Comparison of ENCODE assay signal across 31 cellular contexts in genomic region chr14:64752909-64753308, GRCh38.
"Had no signal": no experiment of that assay in that cellular context is flagged by ENCODE, and none has a peak within 500 bp of the region (broad histone marks: within the 10 kb centered on the region; RNA-seq: fewer than 3 reads in every experiment).

No MANE protein-coding gene starts in this region.

- H3K27me3 ChIP-seq: ascending aorta, breast epithelium, dorsolateral prefrontal cortex had no signal

- DNase-seq: activated CD4-positive, alpha-beta memory T cell treated with anti-CD3 and anti-CD28 coated beads, Interleukin-2, amount 10 ng/mL, durations not matched to agents 7 days and 5 days; activated CD4-positive, alpha-beta T cell treated with anti-CD3 and anti-CD28 coated beads for 1 hour; activated CD4-positive, alpha-beta T cell treated with anti-CD3 and anti-CD28 coated beads for 4 hours; activated CD4-positive, alpha-beta T cell treated with anti-CD3 and anti-CD28 coated beads, Interleukin-2, amount 10 ng/mL, durations not matched to agents 7 days and 5 days; activated CD4-positive, alpha-beta T cell treated with anti-CD3 and anti-CD28 coated beads, Interleukin-2, amount 50 U/mL, for 4 hours; activated CD8-positive, alpha-beta memory T cell treated with anti-CD3 and anti-CD28 coated beads, Interleukin-2, amount 50 U/mL, for 48 hours; activated gamma-delta T cell; activated naive CD4-positive, alpha-beta T cell; activated naive CD4-positive, alpha-beta T cell treated with anti-CD3 and anti-CD28 coated beads, Interleukin-2, amount 10 ng/mL, durations not matched to agents 7 days and 5 days; activated naive CD8-positive, alpha-beta T cell treated with anti-CD3 and anti-CD28 coated beads, Interleukin-2, amount 10 ng/mL, durations not matched to agents 7 days and 5 days; activated T-cell treated with anti-CD3 and anti-CD28 coated beads for 4 hours; activated T-cell treated with anti-CD3 and anti-CD28 coated beads, Interleukin-2, amount 50 U/mL, for 24 hours; activated T-cell treated with anti-CD3 and anti-CD28 coated beads, Interleukin-2, amount 50 U/mL, for 72 hours; dorsolateral prefrontal cortex; effector memory CD4-positive, alpha-beta T cell; erythroblast; head of caudate nucleus; T-helper 1 cell; T-helper 2 cell had no signal

- H3K27me3 Mint-ChIP-seq: activated CD4-positive, alpha-beta memory T cell treated with anti-CD3 and anti-CD28 coated beads, Interleukin-2, amount 10 ng/mL, durations not matched to agents 7 days and 5 days; activated naive CD8-positive, alpha-beta T cell treated with anti-CD3 and anti-CD28 coated beads, Interleukin-2, amount 10 ng/mL, durations not matched to agents 7 days and 5 days; activated T-cell treated with anti-CD3 and anti-CD28 coated beads, Interleukin-2, amount 50 U/mL, for 24 hours had no signal

- H3K27ac Mint-ChIP-seq: activated CD4-positive, alpha-beta memory T cell treated with anti-CD3 and anti-CD28 coated beads, Interleukin-2, amount 10 ng/mL, durations not matched to agents 7 days and 5 days; activated CD4-positive, alpha-beta T cell treated with anti-CD3 and anti-CD28 coated beads, Interleukin-2, amount 10 ng/mL, durations not matched to agents 7 days and 5 days; activated naive CD4-positive, alpha-beta T cell treated with anti-CD3 and anti-CD28 coated beads, Interleukin-2, amount 10 ng/mL, durations not matched to agents 7 days and 5 days; activated naive CD4-positive, alpha-beta T cell treated with anti-CD3 and anti-CD28 coated beads, Interleukin-2, amount 50 U/mL, for 72 hours; activated naive CD8-positive, alpha-beta T cell treated with anti-CD3 and anti-CD28 coated beads, Interleukin-2, amount 10 ng/mL, durations not matched to agents 7 days and 5 days; activated T-cell treated with anti-CD3 and anti-CD28 coated beads, Interleukin-2, amount 50 U/mL, for 24 hours; activated T-cell treated with anti-CD3 and anti-CD28 coated beads, Interleukin-2, amount 50 U/mL, for 72 hours; brain; dendritic cell treated with granulocyte-macrophage colony-stimulating factor and Interleukin-4, amounts not matched to agents 40 ng/mL and 50 ng/mL, for 4 days; WTC11 had no signal

- H3K9me3 Mint-ChIP-seq: activated CD4-positive, alpha-beta memory T cell treated with anti-CD3 and anti-CD28 coated beads, Interleukin-2, amount 10 ng/mL, durations not matched to agents 7 days and 5 days; activated CD4-positive, alpha-beta T cell treated with anti-CD3 and anti-CD28 coated beads, Interleukin-2, amount 10 ng/mL, durations not matched to agents 7 days and 5 days; activated naive CD4-positive, alpha-beta T cell treated with anti-CD3 and anti-CD28 coated beads, Interleukin-2, amount 10 ng/mL, durations not matched to agents 7 days and 5 days; activated naive CD4-positive, alpha-beta T cell treated with anti-CD3 and anti-CD28 coated beads, Interleukin-2, amount 50 U/mL, for 72 hours; activated naive CD8-positive, alpha-beta T cell treated with anti-CD3 and anti-CD28 coated beads, Interleukin-2, amount 10 ng/mL, durations not matched to agents 7 days and 5 days; activated T-cell treated with anti-CD3 and anti-CD28 coated beads, Interleukin-2, amount 50 U/mL, for 24 hours; activated T-cell treated with anti-CD3 and anti-CD28 coated beads, Interleukin-2, amount 50 U/mL, for 72 hours; central memory CD8-positive, alpha-beta T cell; dendritic cell treated with granulocyte-macrophage colony-stimulating factor and Interleukin-4, amounts not matched to agents 40 ng/mL and 50 ng/mL, for 4 days had no signal

- H3K9me3 ChIP-seq: ascending aorta, breast epithelium, esophagus muscularis mucosa had no signal

- FAIRE-seq: frontal cortex, TTC549 had no signal

- H3K4me3 ChIP-seq: ascending aorta, breast epithelium, coronary artery, dorsolateral prefrontal cortex, esophagus muscularis mucosa had no signal

- ATAC-seq: activated naive CD4-positive, alpha-beta T cell treated with anti-CD3 and anti-CD28 coated beads, Interleukin-2, amount 50 U/mL, for 72 hours; activated T-cell treated with anti-CD3 and anti-CD28 coated beads, Interleukin-2, amount 50 U/mL, for 72 hours had no signal

- H3K27ac ChIP-seq: ascending aorta, breast epithelium, coronary artery, esophagus muscularis mucosa, VCaP had no signal

- H3K4me3 Mint-ChIP-seq: activated CD4-positive, alpha-beta memory T cell treated with anti-CD3 and anti-CD28 coated beads, Interleukin-2, amount 10 ng/mL, durations not matched to agents 7 days and 5 days; activated CD4-positive, alpha-beta T cell treated with anti-CD3 and anti-CD28 coated beads, Interleukin-2, amount 10 ng/mL, durations not matched to agents 7 days and 5 days; activated naive CD4-positive, alpha-beta T cell treated with anti-CD3 and anti-CD28 coated beads, Interleukin-2, amount 10 ng/mL, durations not matched to agents 7 days and 5 days; activated naive CD8-positive, alpha-beta T cell treated with anti-CD3 and anti-CD28 coated beads, Interleukin-2, amount 10 ng/mL, durations not matched to agents 7 days and 5 days; activated T-cell treated with anti-CD3 and anti-CD28 coated beads, Interleukin-2, amount 50 U/mL, for 24 hours; activated T-cell treated with anti-CD3 and anti-CD28 coated beads, Interleukin-2, amount 50 U/mL, for 72 hours; brain; central memory CD8-positive, alpha-beta T cell; dendritic cell treated with granulocyte-macrophage colony-stimulating factor and Interleukin-4, amounts not matched to agents 40 ng/mL and 50 ng/mL, for 4 days; WTC11 had no signal

- H3K36me3 ChIP-seq: breast epithelium had no signal

- H3K36me3 Mint-ChIP-seq: activated naive CD4-positive, alpha-beta T cell treated with anti-CD3 and anti-CD28 coated beads, Interleukin-2, amount 10 ng/mL, durations not matched to agents 7 days and 5 days; activated naive CD4-positive, alpha-beta T cell treated with anti-CD3 and anti-CD28 coated beads, Interleukin-2, amount 50 U/mL, for 72 hours; activated naive CD8-positive, alpha-beta T cell treated with anti-CD3 and anti-CD28 coated beads, Interleukin-2, amount 10 ng/mL, durations not matched to agents 7 days and 5 days; WTC11 had no signal
